ENCODE assay signal across 15 cellular contexts in the genomic region with DNA sequence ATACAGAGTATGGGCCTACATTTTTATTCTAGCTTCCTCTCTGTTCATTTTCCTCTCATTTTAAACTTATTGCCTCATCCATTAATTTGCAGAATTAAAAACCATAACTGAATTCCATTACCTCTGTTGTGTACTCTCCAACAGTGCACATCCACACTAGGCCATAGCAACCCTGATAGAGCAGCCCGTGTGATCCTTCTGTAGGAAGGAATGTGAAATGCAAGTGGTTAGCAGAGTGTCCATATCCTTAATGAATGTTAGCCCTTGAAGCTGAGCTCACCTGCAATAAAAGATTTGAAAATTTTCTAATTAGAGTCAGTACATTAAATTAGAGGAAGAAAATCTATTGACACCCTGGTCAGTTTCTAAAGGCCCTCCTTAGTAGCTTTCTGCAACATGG. TPM values are rescaled to one million over a fixed set of nuclear protein-coding genes. Genes with fewer than 3 reads are reported as not detected.
DNase-seq lines count a peak whose midpoint lies in the region; ATAC-seq and TF ChIP-seq lines count a peak whose summit lies in the region.
"Had no signal": no experiment of that assay in that cellular context is flagged by ENCODE, and none has a peak within 500 bp of the region (broad histone marks: within the 10 kb centered on the region; RNA-seq: fewer than 3 reads in every experiment).

No MANE protein-coding gene starts in this region.

- TF ChIP-seq RAD21 in HCT116 (IDR thresholded peaks at IDR 0.05; ENCODE audit: low read depth) = peak; percentile 33; the same call in 1 of the 2 replicates

- H3K4me3 ChIP-seq in AG09309 (ENCODE audit: control insufficient read depth, low read depth, low read length) (no peak overlapping the region), HCT116 (replicated peaks in 1 of 2; ENCODE audit: low read depth in 1 of 2, low read length in 2 of 2) (no peak overlapping the region), astrocyte of the cerebellum (ENCODE audit: low read depth, low read length) (no peak overlapping the region)

- H3K9me2 ChIP-seq in HCT116 (ENCODE audit: insufficient read depth) = no peaks in the 10 kb centered on the region

- H3K9ac ChIP-seq in HCT116 (ENCODE audit: low read length) = no peak overlapping the region

- no peaks in the 10 kb centered on the region for H3K9me3 ChIP-seq in HCT116 (ENCODE audit: control insufficient read depth in 1 of 2, insufficient read depth in 1 of 2, low read depth in 1 of 2, low read length in 2 of 2)

- H4K20me1 ChIP-seq in HCT116 (ENCODE audit: insufficient read depth) = no peaks in the 10 kb centered on the region

- CTCF ChIA-PET in HCT116 (lab: Charles Lee) = no interaction called here

- H3K79me2 ChIP-seq in HCT116 (ENCODE audit: insufficient read depth, low read length) = no peaks in the 10 kb centered on the region

- no peaks in the 10 kb centered on the region for H3K27me3 ChIP-seq in HCT116 (ENCODE audit: insufficient read depth, low read length)

- DNase-seq in AG09309 (ENCODE audit: low read depth) = no peak
- no peak for DNase-seq in HCT116 (ENCODE audit: low read depth, low spot score)
- no peak for DNase-seq in astrocyte of the cerebellum (ENCODE audit: low read depth)
- DNase-seq in islet precursor cell = peak; percentile 62
- no peak for DNase-seq in dermis blood vessel endothelial cell
- DNase-seq in NOMO-1 treated with dmso at 0.1 percent for 144 hours (lab: John Stamatoyannopoulos, UW; ENCODE audit: unreplicated experiment) = no peak
- DNase-seq in substantia nigra (lab: John Stamatoyannopoulos, UW) = no peak
- DNase-seq: activated CD8-positive, alpha-beta T cell treated with anti-CD3 and anti-CD28 coated beads for 36 hours; activated gamma-delta T cell; effector memory CD4-positive, alpha-beta T cell; left cardiac atrium; natural killer cell; T1000 had no signal

- POLR2A ChIA-PET in HCT116 (lab: Charles Lee) = no interaction called here

- intact Hi-C loops in HCT116 (cut with micrococcal nuclease) = no loop called here

- in situ Hi-C loops in astrocyte of the cerebellum (cut with HindIII; ENCODE audit: low sequenced_read_pairs) = no loop called here

- H3K4me1 ChIP-seq in HCT116 (ENCODE audit: control insufficient read depth in 1 of 2, insufficient read depth in 2 of 2, low read length in 2 of 2) = no peaks in the 10 kb centered on the region

- BruUV-seq in HCT116 (replicated peaks; lab: Mats Ljungman, UMichigan) = no TSS peak

- TF ChIP-seq CTCF in AG09309 (IDR thresholded peaks at IDR 0.05; ENCODE audit: control insufficient read depth, insufficient read depth, low read depth, low read length, missing control alignments) = peak; percentile 31
- peak; percentile 8 to 45 (median 35); a peak in 5 of 6 replicates for TF ChIP-seq CTCF in HCT116 (IDR thresholded peaks at IDR 0.05 in 2 of 3, conservative IDR thresholded peaks at IDR 0.05 in 1 of 3; ENCODE audit: borderline replicate concordance in 1 of 3, insufficient read depth in 1 of 3, low read depth in 2 of 3, low read length in 2 of 3)
- TF ChIP-seq CTCF in astrocyte of the cerebellum (IDR thresholded peaks at IDR 0.05; ENCODE audit: low read depth, low read length, missing control alignments) = peak; percentile 34

- RAD21 ChIA-PET in HCT116 (lab: Charles Lee; ENCODE audit: low non-redundant PET in 1 of 2, low total read pairs in 2 of 2, uncharacterized antibody in 2 of 2, unreplicated experiment in 2 of 2) = no interaction called here

- ATAC-seq in HCT116 (peak; percentile 82), GM18868 (IDR thresholded peaks at IDR 0.05; ENCODE audit: unreplicated experiment) (no peak)
- ATAC-seq: activated CD8-positive, alpha-beta T cell treated with anti-CD3 and anti-CD28 coated beads for 36 hours; left cardiac atrium; natural killer cell; Right ventricle myocardium inferior had no signal

- no peak overlapping the region for H3K27ac ChIP-seq in HCT116 (ENCODE audit: low read depth, low read length)
- H3K27ac ChIP-seq in substantia nigra (ENCODE audit: low read depth, low read length, poor library complexity, severe bottlenecking) = no peak overlapping the region

- H2AFZ ChIP-seq in HCT116 (ENCODE audit: low read depth, low read length, poor library complexity, severe bottlenecking) = no peak overlapping the region

- no peak for TF ChIP-seq POLR2A in HCT116 (IDR thresholded peaks at IDR 0.05; ENCODE audit: borderline replicate concordance, extremely low read depth, insufficient read depth, insufficient read length)

- H3K36me3 ChIP-seq in HCT116 (ENCODE audit: control insufficient read depth in 1 of 2, insufficient read depth in 2 of 2, low read length in 2 of 2) = no peaks in the 10 kb centered on the region

- no peak overlapping the region for H3K4me2 ChIP-seq in HCT116 (ENCODE audit: low read length)

TF ChIP-seq in HCT116, 20 proteins besides CTCF, POLR2A, EP300 and RAD21:
- TF ChIP-seq EGR1 (IDR thresholded peaks at IDR 0.05; ENCODE audit: low read depth) = no peak
- no peak for TF ChIP-seq SRF (IDR thresholded peaks at IDR 0.05; ENCODE audit: low read depth)
- no peak for TF ChIP-seq SP1 (IDR thresholded peaks at IDR 0.05; ENCODE audit: low read depth)
- TF ChIP-seq, protein P1, sequence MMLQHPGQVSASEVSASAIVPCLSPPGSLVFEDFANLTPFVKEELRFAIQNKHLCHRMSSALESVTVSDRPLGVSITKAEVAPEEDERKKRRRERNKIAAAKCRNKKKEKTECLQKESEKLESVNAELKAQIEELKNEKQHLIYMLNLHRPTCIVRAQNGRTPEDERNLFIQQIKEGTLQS (IDR thresholded peaks at IDR 0.05) = no peak
- no peak for TF ChIP-seq CBX3 (IDR thresholded peaks at IDR 0.05; ENCODE audit: low read depth)
- no peak for TF ChIP-seq EZH2phosphoT487 (IDR thresholded peaks at IDR 0.05; ENCODE audit: borderline replicate concordance)
- TF ChIP-seq, protein P2, sequence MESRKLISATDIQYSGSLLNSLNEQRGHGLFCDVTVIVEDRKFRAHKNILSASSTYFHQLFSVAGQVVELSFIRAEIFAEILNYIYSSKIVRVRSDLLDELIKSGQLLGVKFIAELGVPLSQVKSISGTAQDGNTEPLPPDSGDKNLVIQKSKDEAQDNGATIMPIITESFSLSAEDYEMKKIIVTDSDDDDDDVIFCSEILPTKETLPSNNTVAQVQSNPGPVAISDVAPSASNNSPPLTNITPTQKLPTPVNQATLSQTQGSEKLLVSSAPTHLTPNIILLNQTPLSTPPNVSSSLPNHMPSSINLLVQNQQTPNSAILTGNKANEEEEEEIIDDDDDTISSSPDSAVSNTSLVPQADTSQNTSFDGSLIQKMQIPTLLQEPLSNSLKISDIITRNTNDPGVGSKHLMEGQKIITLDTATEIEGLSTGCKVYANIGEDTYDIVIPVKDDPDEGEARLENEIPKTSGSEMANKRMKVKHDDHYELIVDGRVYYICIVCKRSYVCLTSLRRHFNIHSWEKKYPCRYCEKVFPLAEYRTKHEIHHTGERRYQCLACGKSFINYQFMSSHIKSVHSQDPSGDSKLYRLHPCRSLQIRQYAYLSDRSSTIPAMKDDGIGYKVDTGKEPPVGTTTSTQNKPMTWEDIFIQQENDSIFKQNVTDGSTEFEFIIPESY (IDR thresholded peaks at IDR 0.05; ENCODE audit: extremely low read depth, insufficient replicate concordance, low read length) = no peak
TF ChIP-seq in HCT116: peak in this region for 0.

RNA-seq across cellular contexts. Expression of a gene that starts 6.5 kb away (rescaled TPM):
- total RNA-seq in HCT116 (2021; ENCODE audit: unreplicated experiment) = 0.64 TPM
- 0.09 and 0.14 TPM in 2 replicates for polyA plus RNA-seq in HCT116 (2012)
- under 0.01 and 0.34 TPM in 2 replicates for total RNA-seq in dermis blood vessel endothelial cell
- total RNA-seq: activated CD8-positive, alpha-beta T cell treated with anti-CD3 and anti-CD28 coated beads for 36 hours; natural killer cell had no signal
